ENCODE assay signal across 33 cellular contexts in the genomic region with DNA sequence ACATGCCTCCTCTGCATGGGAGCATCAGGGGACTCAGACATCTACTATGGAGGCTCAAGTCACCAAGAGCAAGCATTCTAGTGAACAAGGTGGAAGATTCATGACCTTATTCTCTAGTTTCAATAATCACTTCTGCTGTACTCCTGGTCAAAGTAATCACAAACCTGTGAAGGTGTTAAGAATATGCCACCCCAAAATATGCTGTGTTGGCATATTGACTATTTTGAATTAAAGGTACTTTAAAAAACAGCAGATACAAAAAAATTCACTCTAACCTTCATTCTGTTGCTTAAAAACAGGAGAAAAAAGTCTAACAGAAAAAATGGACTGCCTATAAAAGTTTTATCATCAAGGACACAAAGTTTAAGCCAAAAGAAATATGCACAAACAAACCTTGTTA.
"Had no signal": no experiment of that assay in that cellular context is flagged by ENCODE, and none has a peak within 500 bp of the region (broad histone marks: within the 10 kb centered on the region; RNA-seq: fewer than 3 reads in every experiment).

No MANE protein-coding gene starts in this region.

- H3K27ac ChIP-seq: adrenal gland, body of pancreas, brain microvascular endothelial cell, breast epithelium, VCaP had no signal

- H3K4me1 ChIP-seq: adrenal gland, body of pancreas, breast epithelium had no signal

- ATAC-seq: activated CD8-positive, alpha-beta T cell treated with anti-CD3 and anti-CD28 coated beads for 36 hours; activated naive CD4-positive, alpha-beta T cell treated with anti-CD3 and anti-CD28 coated beads, Interleukin-2, amount 50 U/mL, for 72 hours; activated T-cell treated with anti-CD3 and anti-CD28 coated beads, Interleukin-2, amount 50 U/mL, for 4 hours; activated T-cell treated with anti-CD3 and anti-CD28 coated beads, Interleukin-2, amount 50 U/mL, for 72 hours; activated T-helper 17 cell treated with anti-CD3 and anti-CD28 coated beads, Interleukin-2, amount 50 U/mL, for 72 hours; body of pancreas had no signal

- H3K27me3 ChIP-seq: adrenal gland, body of pancreas, brain microvascular endothelial cell, breast epithelium had no signal

- DNase-seq: activated B cell treated with CpG ODN at 0.5 μM for 24 hours; activated CD4-positive, alpha-beta memory T cell treated with anti-CD3 and anti-CD28 coated beads for 36 hours; activated CD4-positive, alpha-beta T cell treated with anti-CD3 and anti-CD28 coated beads for 4 hours; activated CD4-positive, alpha-beta T cell treated with anti-CD3 and anti-CD28 coated beads, Interleukin-2, amount 10 ng/mL, durations not matched to agents 24 days and 14 days; activated CD4-positive, alpha-beta T cell treated with anti-CD3 and anti-CD28 coated beads, Interleukin-2, amount 50 U/mL, for 1 hour; activated CD4-positive, alpha-beta T cell treated with anti-CD3 and anti-CD28 coated beads, Interleukin-2, amount 50 U/mL, for 4 hours; activated CD4-positive, CD25-positive, alpha-beta regulatory T cell treated with anti-CD3 and anti-CD28 coated beads, Interleukin-2, amount 50 U/mL, for 72 hours; activated CD8-positive, alpha-beta memory T cell treated with anti-CD3 and anti-CD28 coated beads, Interleukin-2, amount 50 U/mL, for 4 hours; activated CD8-positive, alpha-beta T cell treated with anti-CD3 and anti-CD28 coated beads for 36 hours; activated effector memory CD4-positive, alpha-beta T cell treated with anti-CD3 and anti-CD28 coated beads, Interleukin-2, amount 50 U/mL, for 16 hours; activated gamma-delta T cell treated with Interleukin-2 at 50 U/mL for 16 hours; activated naive CD4-positive, alpha-beta T cell; activated naive CD4-positive, alpha-beta T cell treated with anti-CD3 and anti-CD28 coated beads for 36 hours; activated naive CD4-positive, alpha-beta T cell treated with anti-CD3 and anti-CD28 coated beads, Interleukin-2, amount 50 U/mL, for 16 hours; activated naive CD8-positive, alpha-beta T cell treated with anti-CD3 and anti-CD28 coated beads for 36 hours; activated T-cell treated with anti-CD3 and anti-CD28 coated beads for 4 hours; activated T-cell treated with anti-CD3 and anti-CD28 coated beads, Interleukin-2, amount 50 U/mL, for 1 hour; activated T-cell treated with anti-CD3 and anti-CD28 coated beads, Interleukin-2, amount 50 U/mL, for 4 hours; activated T-cell treated with anti-CD3 and anti-CD28 coated beads, Interleukin-2, amount 50 U/mL, for 72 hours; adrenal gland; amniotic stem cell; aorta; body of pancreas; brain microvascular endothelial cell; central memory CD4-positive, alpha-beta T cell; T-helper 2 cell; T-helper 9 cell had no signal

- H3K36me3 ChIP-seq: adrenal gland, brain microvascular endothelial cell, breast epithelium had no signal

- FAIRE-seq: astrocyte, TTC549 had no signal

- H3K4me3 ChIP-seq: adrenal gland, body of pancreas, breast epithelium had no signal

- H3K9me3 ChIP-seq: adrenal gland, body of pancreas, breast epithelium had no signal
